8 cellular contexts compared by ENCODE assay signal in genomic region chr2:100427627-100428258, GRCh38.
DNase-seq lines count a peak whose midpoint lies in the region; ATAC-seq lines count a peak whose summit lies in the region.

No MANE protein-coding gene starts in this region.

- H3K9me3 ChIP-seq in iPS DF 6.9 (ENCODE audit: control insufficient read depth, insufficient read depth, low read length), result no peaks in the 10 kb centered on the region

- ATAC-seq in HG03520 (IDR thresholded peaks at IDR 0.05; ENCODE audit: unreplicated experiment), result peak; percentile 50
- no peak for ATAC-seq in HG03108 (IDR thresholded peaks at IDR 0.05; ENCODE audit: unreplicated experiment)
- no peak for ATAC-seq in HG03571 (IDR thresholded peaks at IDR 0.05; ENCODE audit: unreplicated experiment)

- no peaks in the 10 kb centered on the region for H3K36me3 ChIP-seq in iPS DF 6.9 (ENCODE audit: control insufficient read depth, insufficient read depth, low read length)

- no CpG with 5 or more reads among the region's 11 CpGs for WGBS in iPS DF 6.9 (ENCODE audit: insufficient coverage, insufficient read length)

- no peaks in the 10 kb centered on the region for H3K27me3 ChIP-seq in iPS DF 6.9 (ENCODE audit: control insufficient read depth, insufficient read depth, low read length)

- no peaks in the 10 kb centered on the region for H3K4me1 ChIP-seq in iPS DF 6.9 (ENCODE audit: control insufficient read depth, insufficient read depth, low read length)

- H3K4me3 ChIP-seq in iPS DF 6.9 (ENCODE audit: low read length), result no peak overlapping the region

- H3K27ac ChIP-seq in iPS DF 6.9 (ENCODE audit: low read length), result no peak overlapping the region

- DNase-seq in COLO829 (ENCODE audit: low spot score) (peak; percentile 35), T-helper 1 cell (peak in 4 of 5 donors; percentile 21 to 53 (median 33)), anterior cingulate cortex (lab: John Stamatoyannopoulos, UW) (peak in 43 of 58 donors; percentile 12 to 81 (median 42)), iPS DF 6.9 (ENCODE audit: low read depth, low spot score) (peak; percentile 47)
- peak; percentile 49 for DNase-seq in stimulated activated CD4-positive, alpha-beta T cell treated with anti-CD3 and anti-CD28 coated beads, Interleukin-2, amount 100 ng/mL, for 4 hours (ENCODE audit: low read depth)
